ENCODE assay signal across 13 cellular contexts in genomic region chr15:66943456-66944095, GRCh38.
DNase-seq lines count a peak whose midpoint lies in the region; TF ChIP-seq lines count a peak whose summit lies in the region.
"Had no signal": no experiment of that assay in that cellular context is flagged by ENCODE, and none has a peak within 500 bp of the region (broad histone marks: within the 10 kb centered on the region; RNA-seq: fewer than 3 reads in every experiment).

No MANE protein-coding gene starts in this region.

- DNase-seq in NCI-H1694 (lab: John Stamatoyannopoulos, UW) (peak; percentile 46), SHP77 (lab: John Stamatoyannopoulos, UW) (peak; percentile 28 to 63), mucosa of gallbladder (ENCODE audit: low spot score) (peak; percentile 30), T-helper 2 cell (no peak), cerebellum (ENCODE audit: low spot score) (no peak), AG08396 (ENCODE audit: low spot score) (no peak)
- DNase-seq in stimulated activated CD4-positive, alpha-beta T cell treated with anti-CD3 and anti-CD28 coated beads, Interleukin-12 subunit alpha, Interleukin-12 subunit beta, amount 100 ng/mL, for 4 hours, result no peak
- DNase-seq: activated CD4-positive, alpha-beta T cell treated with anti-CD3 and anti-CD28 coated beads for 1 hour; activated gamma-delta T cell treated with Interleukin-2 at 50 U/mL for 16 hours; cortex of kidney; left cardiac atrium; pancreas had no signal

- TF ChIP-seq CTCF in GM12872 (IDR thresholded peaks at IDR 0.05; ENCODE audit: insufficient read depth, low read depth, low read length), result peak; percentile 28; the same call in 1 of the 3 replicates

Comparison
In these comparisons a context has a peak if more than half of its experiments do, and no peak if none do; other contexts are left out.
1. DNase-seq: peak in NCI-H1694 (single experiment), SHP77 (2 of 2) and mucosa of gallbladder (single experiment); none in T-helper 2 cell (0 of 5), cerebellum (single experiment), AG08396 (single experiment) and stimulated activated CD4-positive, alpha-beta T cell treated with anti-CD3 and anti-CD28 coated beads, Interleukin-12 subunit alpha, Interleukin-12 subunit beta, amount 100 ng/mL, for 4 hours (single experiment).